ENCODE assay signal across 18 cellular contexts in the genomic region with DNA sequence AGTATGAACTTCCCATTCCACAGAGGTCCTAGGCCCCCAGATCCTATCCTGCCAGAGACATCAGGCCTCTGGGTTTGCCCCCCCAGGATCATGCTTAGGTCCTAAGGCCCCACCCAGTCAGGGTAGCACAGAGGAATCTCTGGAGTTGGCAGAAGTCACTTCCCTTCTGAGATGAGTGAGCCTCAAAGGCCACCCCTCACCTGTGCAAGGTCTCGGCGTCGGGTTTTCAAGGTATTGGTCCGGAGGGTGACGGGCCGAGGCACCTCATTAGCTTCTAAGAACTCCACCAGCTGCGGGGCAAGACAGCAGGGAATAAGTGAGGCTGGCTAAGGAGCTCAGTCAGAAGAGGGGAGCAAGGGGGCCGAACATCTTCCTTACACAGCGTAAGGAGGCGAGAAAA.
"Had no signal": no experiment of that assay in that cellular context is flagged by ENCODE, and none has a peak within 500 bp of the region (broad histone marks: within the 10 kb centered on the region; RNA-seq: fewer than 3 reads in every experiment).

No MANE protein-coding gene starts in this region.

- DNase-seq: esophagus squamous epithelium; left lung; occipital lobe; right lobe of liver; stimulated activated naive B cell treated with anti-CD40 and anti-IgM and Interleukin-4, amounts not matched to agents 10 μg/mL and 1 μg/mL and 100 μg/mL, for 72 hours had no signal

- H3K9me3 ChIP-seq: esophagus squamous epithelium, heart left ventricle, left lung, prostate gland, right lobe of liver had no signal

- H3K27ac Mint-ChIP-seq: memory B cell; natural killer cell treated with Interleukin-12 subunit alpha and Interleukin-12 subunit beta and Interleukin-15 and Interleukin-18, amount 100 ng/mL, for 72 hours; stimulated activated naive B cell treated with anti-CD40 and anti-IgM and Interleukin-4, amounts not matched to agents 10 μg/mL and 1 μg/mL and 100 μg/mL, for 72 hours had no signal

- H3K27ac ChIP-seq: esophagus squamous epithelium, foreskin keratinocyte, heart left ventricle, left lung, prostate gland, right lobe of liver had no signal

- H3K9me3 Mint-ChIP-seq: activated T-helper 1 cell treated with anti-CD3 and anti-CD28 coated beads, Interleukin-12 subunit alpha, Interleukin-12 subunit beta, Interleukin-2, Interleukin-4 antibody, amounts not matched to agents 30 ng/mL and 10 ng/mL and 1 ng/mL, durations not matched to agents 14 hours and 24 hours and 36 hours; memory B cell; natural killer cell treated with Interleukin-12 subunit alpha and Interleukin-12 subunit beta and Interleukin-15 and Interleukin-18, amount 100 ng/mL, for 72 hours; stimulated activated naive B cell treated with anti-CD40 and anti-IgM and Interleukin-4, amounts not matched to agents 10 μg/mL and 1 μg/mL and 100 μg/mL, for 72 hours had no signal

- H3K27me3 Mint-ChIP-seq: activated CD8-positive, alpha-beta memory T cell treated with anti-CD3 and anti-CD28 coated beads, Interleukin-2, amount 10 ng/mL, durations not matched to agents 7 days and 5 days; activated naive CD8-positive, alpha-beta T cell; memory B cell; natural killer cell treated with Interleukin-12 subunit alpha and Interleukin-12 subunit beta and Interleukin-15 and Interleukin-18, amount 100 ng/mL, for 72 hours; stimulated activated naive B cell treated with anti-CD40 and anti-IgM and Interleukin-4, amounts not matched to agents 10 μg/mL and 1 μg/mL and 100 μg/mL, for 72 hours had no signal

- H3K4me1 ChIP-seq: foreskin keratinocyte, prostate gland had no signal

- H3K4me3 ChIP-seq: dorsolateral prefrontal cortex, esophagus squamous epithelium, heart left ventricle, left lung, prostate gland, right lobe of liver had no signal

- ATAC-seq: heart left ventricle; left lung; natural killer cell treated with Interleukin-12 subunit alpha and Interleukin-12 subunit beta and Interleukin-15 and Interleukin-18, amount 100 ng/mL, for 72 hours; stimulated activated naive B cell treated with anti-CD40 and anti-IgM and Interleukin-4, amounts not matched to agents 10 μg/mL and 1 μg/mL and 100 μg/mL, for 72 hours had no signal

- FAIRE-seq: bronchial epithelial cell, endometrium, islet of Langerhans, TTC549 had no signal

- H3K4me3 Mint-ChIP-seq: activated CD8-positive, alpha-beta memory T cell treated with anti-CD3 and anti-CD28 coated beads, Interleukin-2, amount 10 ng/mL, durations not matched to agents 7 days and 5 days; activated T-helper 1 cell treated with anti-CD3 and anti-CD28 coated beads, Interleukin-12 subunit alpha, Interleukin-12 subunit beta, Interleukin-2, Interleukin-4 antibody, amounts not matched to agents 30 ng/mL and 10 ng/mL and 1 ng/mL, durations not matched to agents 14 hours and 24 hours and 36 hours; memory B cell; natural killer cell treated with Interleukin-12 subunit alpha and Interleukin-12 subunit beta and Interleukin-15 and Interleukin-18, amount 100 ng/mL, for 72 hours; stimulated activated naive B cell treated with anti-CD40 and anti-IgM and Interleukin-4, amounts not matched to agents 10 μg/mL and 1 μg/mL and 100 μg/mL, for 72 hours had no signal

- H3K27me3 ChIP-seq: dorsolateral prefrontal cortex, esophagus squamous epithelium, foreskin keratinocyte, heart left ventricle, left lung, right lobe of liver had no signal
